In genomic region chr16:88810868-88811599, GRCh38 we compare ENCODE assay signal across 8 cellular contexts. TPM values are rescaled to one million over a fixed set of nuclear protein-coding genes. Genes with fewer than 3 reads are reported as not detected.
DNase-seq lines count a peak whose midpoint lies in the region; ATAC-seq and TF ChIP-seq lines count a peak whose summit lies in the region.

No MANE protein-coding gene starts in this region.

- H3K4me1 Mint-ChIP-seq in activated B cell treated with CpG ODN at 0.5 μM for 24 hours, result peaks cover 17% of the 10 kb centered on the region

- peaks cover 13% of the 10 kb centered on the region for H3K36me3 Mint-ChIP-seq in activated B cell treated with CpG ODN at 0.5 μM for 24 hours (ENCODE audit: low read depth)

- CTCF ChIA-PET in activated B cell treated with CpG ODN at 0.5 μM for 24 hours (lab: Charles Lee), result interaction anchor here (1.3 to 2.9 kb wide), 4 partner anchors 29 to 74 kb away, joined by 3 to 15 read pairs (median 4); partner anchors contain the start of genes GALNS and TRAPPC2L

- peak overlapping the region; percentile 91 for H3K4me3 Mint-ChIP-seq in activated B cell treated with CpG ODN at 0.5 μM for 24 hours

- ATAC-seq in GM18498 (IDR thresholded peaks at IDR 0.05; ENCODE audit: unreplicated experiment), result peak; percentile 58
- ATAC-seq in HG02840 (IDR thresholded peaks at IDR 0.05; ENCODE audit: low FRiP score, unreplicated experiment), result peak; percentile 46
- peak; percentile 45 for ATAC-seq in activated B cell treated with CpG ODN at 0.5 μM for 24 hours (ENCODE audit: low read depth)

- peak overlapping the region; percentile 86 for H3K27ac Mint-ChIP-seq in activated B cell treated with CpG ODN at 0.5 μM for 24 hours

- intact Hi-C loops in activated B cell treated with CpG ODN at 0.5 μM for 24 hours (cut with micrococcal nuclease), result loop anchor here (1.0 to 10.0 kb wide), 4 partner anchors 8 to 694 kb away; partner anchors contain the start of genes CDH15, CDT1, PIEZO1 and SPG7

- DNase-seq in 8988T, result peak; percentile 83
- DNase-seq in NCI-H146 (lab: John Stamatoyannopoulos, UW), result peak; percentile 75
- DNase-seq in activated B cell treated with CpG ODN at 0.5 μM for 24 hours, result peak; percentile 70
- peak; percentile 94 for DNase-seq in left kidney (ENCODE audit: low read depth, low spot score)
- DNase-seq in stimulated activated CD4-positive, alpha-beta T cell treated with anti-CD3 and anti-CD28 coated beads, Interleukin-2, amount 100 ng/mL, for 48 hours, result peak; percentile 51 to 57

- no peaks in the 10 kb centered on the region for H3K27me3 Mint-ChIP-seq in activated B cell treated with CpG ODN at 0.5 μM for 24 hours

- POLR2A ChIA-PET in activated B cell treated with CpG ODN at 0.5 μM for 24 hours (lab: Charles Lee), result interaction anchor here (0.6 to 6.0 kb wide), 19 partner anchors 8 to 407 kb away, joined by 3 to 52 read pairs (median 5); partner anchors contain the start of genes CDT1, GALNS, MVD and PIEZO1

- H3K27ac ChIP-seq in cingulate gyrus (ENCODE audit: low read depth, low read length), result peak overlapping the region; percentile 65

- TF ChIP-seq CTCF in activated B cell treated with CpG ODN at 0.5 μM for 24 hours (IDR thresholded peaks at IDR 0.05), result no peak

- H3K9me3 Mint-ChIP-seq in activated B cell treated with CpG ODN at 0.5 μM for 24 hours, result no peaks in the 10 kb centered on the region

RNA-seq across cellular contexts. Expression of gene APRT, which starts 0.7 kb away (rescaled TPM):
- 198 and 209 TPM in 2 replicates for total RNA-seq in activated B cell treated with CpG ODN at 0.5 μM for 24 hours

RNA-seq across cellular contexts. Expression of gene CDT1, which starts 7.4 kb away (rescaled TPM):
- total RNA-seq in activated B cell treated with CpG ODN at 0.5 μM for 24 hours, result 4.3 and 5.5 TPM in 2 replicates

RNA-seq across cellular contexts. Expression of gene PIEZO1, which starts 26.0 kb away (rescaled TPM):
- 75.2 and 85.9 TPM in 2 replicates for total RNA-seq in activated B cell treated with CpG ODN at 0.5 μM for 24 hours

RNA-seq across cellular contexts. Expression of gene GALNS, which starts 45.7 kb away (rescaled TPM):
- 39.9 and 48.3 TPM in 2 replicates for total RNA-seq in activated B cell treated with CpG ODN at 0.5 μM for 24 hours

RNA-seq across cellular contexts. Expression of gene TRAPPC2L, which starts 45.9 kb away (rescaled TPM):
- 38.7 and 54.8 TPM in 2 replicates for total RNA-seq in activated B cell treated with CpG ODN at 0.5 μM for 24 hours

Comparison
In these comparisons a context has a peak if more than half of its experiments do, and no peak if none do; other contexts are left out.
1. Peak in every context shown above with its lines: DNase-seq, ATAC-seq and H3K27ac ChIP-seq.